In the genomic region with DNA sequence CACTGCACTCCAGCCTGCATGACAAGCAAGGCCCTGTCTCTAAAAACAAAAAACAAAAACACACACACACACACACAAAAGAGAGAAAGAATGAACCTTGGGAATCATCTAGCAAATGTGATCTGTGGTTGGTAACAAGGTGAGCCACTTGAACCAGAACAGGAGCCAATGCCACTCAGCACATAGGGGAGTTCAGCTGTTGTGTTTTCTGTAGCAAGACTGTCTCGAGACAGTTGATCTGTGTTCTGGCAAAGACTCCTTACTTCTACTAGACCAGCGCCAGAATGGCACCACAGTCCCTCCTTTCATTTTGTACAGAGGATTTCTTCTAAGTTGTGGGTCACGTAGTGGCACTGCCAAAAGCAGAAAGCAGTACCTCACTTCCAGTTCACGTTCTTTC, we compare ENCODE assay signal across 2 cellular contexts.
TF ChIP-seq lines count a peak whose summit lies in the region.

No MANE protein-coding gene starts in this region.

TF ChIP-seq in HCT116, 20 proteins besides CTCF, POLR2A, EP300 and RAD21:
- TF ChIP-seq EZH2phosphoT487 (IDR thresholded peaks at IDR 0.05; ENCODE audit: borderline replicate concordance): no peak
- TF ChIP-seq JUND (IDR thresholded peaks at IDR 0.05): no peak
- TF ChIP-seq, protein P1, sequence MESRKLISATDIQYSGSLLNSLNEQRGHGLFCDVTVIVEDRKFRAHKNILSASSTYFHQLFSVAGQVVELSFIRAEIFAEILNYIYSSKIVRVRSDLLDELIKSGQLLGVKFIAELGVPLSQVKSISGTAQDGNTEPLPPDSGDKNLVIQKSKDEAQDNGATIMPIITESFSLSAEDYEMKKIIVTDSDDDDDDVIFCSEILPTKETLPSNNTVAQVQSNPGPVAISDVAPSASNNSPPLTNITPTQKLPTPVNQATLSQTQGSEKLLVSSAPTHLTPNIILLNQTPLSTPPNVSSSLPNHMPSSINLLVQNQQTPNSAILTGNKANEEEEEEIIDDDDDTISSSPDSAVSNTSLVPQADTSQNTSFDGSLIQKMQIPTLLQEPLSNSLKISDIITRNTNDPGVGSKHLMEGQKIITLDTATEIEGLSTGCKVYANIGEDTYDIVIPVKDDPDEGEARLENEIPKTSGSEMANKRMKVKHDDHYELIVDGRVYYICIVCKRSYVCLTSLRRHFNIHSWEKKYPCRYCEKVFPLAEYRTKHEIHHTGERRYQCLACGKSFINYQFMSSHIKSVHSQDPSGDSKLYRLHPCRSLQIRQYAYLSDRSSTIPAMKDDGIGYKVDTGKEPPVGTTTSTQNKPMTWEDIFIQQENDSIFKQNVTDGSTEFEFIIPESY (IDR thresholded peaks at IDR 0.05; ENCODE audit: extremely low read depth, insufficient replicate concordance, low read length): no peak
- no peak for TF ChIP-seq SRF (IDR thresholded peaks at IDR 0.05; ENCODE audit: low read depth)
- TF ChIP-seq CEBPB (IDR thresholded peaks at IDR 0.05; ENCODE audit: low read depth): no peak
- no peak for TF ChIP-seq ATF3 (IDR thresholded peaks at IDR 0.05)
- TF ChIP-seq, protein P2, sequence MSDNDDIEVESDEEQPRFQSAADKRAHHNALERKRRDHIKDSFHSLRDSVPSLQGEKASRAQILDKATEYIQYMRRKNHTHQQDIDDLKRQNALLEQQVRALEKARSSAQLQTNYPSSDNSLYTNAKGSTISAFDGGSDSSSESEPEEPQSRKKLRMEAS (IDR thresholded peaks at IDR 0.05): no peak
- TF ChIP-seq SP1 (IDR thresholded peaks at IDR 0.05; ENCODE audit: low read depth): no peak
- no peak for TF ChIP-seq EZH2 (IDR thresholded peaks at IDR 0.05)
- no peak for TF ChIP-seq TCF7L2 (IDR thresholded peaks at IDR 0.05; ENCODE audit: borderline replicate concordance, extremely low read depth, insufficient read depth, insufficient read length)
- no peak for TF ChIP-seq EGR1 (IDR thresholded peaks at IDR 0.05; ENCODE audit: low read depth)
- TF ChIP-seq FOSL1 (IDR thresholded peaks at IDR 0.05; ENCODE audit: low read depth): no peak
- TF ChIP-seq YY1 (IDR thresholded peaks at IDR 0.05; ENCODE audit: extremely low read depth, insufficient replicate concordance, low read depth, low read length): no peak
- no peak for TF ChIP-seq SIN3A (IDR thresholded peaks at IDR 0.05; ENCODE audit: low read depth)
- no peak for TF ChIP-seq ZFX (IDR thresholded peaks at IDR 0.05)
- TF ChIP-seq POLR2AphosphoS5 (IDR thresholded peaks at IDR 0.05; ENCODE audit: low read depth, low read length): no peak
- no peak for TF ChIP-seq CBX3 (IDR thresholded peaks at IDR 0.05; ENCODE audit: low read depth)
- TF ChIP-seq, protein P3, sequence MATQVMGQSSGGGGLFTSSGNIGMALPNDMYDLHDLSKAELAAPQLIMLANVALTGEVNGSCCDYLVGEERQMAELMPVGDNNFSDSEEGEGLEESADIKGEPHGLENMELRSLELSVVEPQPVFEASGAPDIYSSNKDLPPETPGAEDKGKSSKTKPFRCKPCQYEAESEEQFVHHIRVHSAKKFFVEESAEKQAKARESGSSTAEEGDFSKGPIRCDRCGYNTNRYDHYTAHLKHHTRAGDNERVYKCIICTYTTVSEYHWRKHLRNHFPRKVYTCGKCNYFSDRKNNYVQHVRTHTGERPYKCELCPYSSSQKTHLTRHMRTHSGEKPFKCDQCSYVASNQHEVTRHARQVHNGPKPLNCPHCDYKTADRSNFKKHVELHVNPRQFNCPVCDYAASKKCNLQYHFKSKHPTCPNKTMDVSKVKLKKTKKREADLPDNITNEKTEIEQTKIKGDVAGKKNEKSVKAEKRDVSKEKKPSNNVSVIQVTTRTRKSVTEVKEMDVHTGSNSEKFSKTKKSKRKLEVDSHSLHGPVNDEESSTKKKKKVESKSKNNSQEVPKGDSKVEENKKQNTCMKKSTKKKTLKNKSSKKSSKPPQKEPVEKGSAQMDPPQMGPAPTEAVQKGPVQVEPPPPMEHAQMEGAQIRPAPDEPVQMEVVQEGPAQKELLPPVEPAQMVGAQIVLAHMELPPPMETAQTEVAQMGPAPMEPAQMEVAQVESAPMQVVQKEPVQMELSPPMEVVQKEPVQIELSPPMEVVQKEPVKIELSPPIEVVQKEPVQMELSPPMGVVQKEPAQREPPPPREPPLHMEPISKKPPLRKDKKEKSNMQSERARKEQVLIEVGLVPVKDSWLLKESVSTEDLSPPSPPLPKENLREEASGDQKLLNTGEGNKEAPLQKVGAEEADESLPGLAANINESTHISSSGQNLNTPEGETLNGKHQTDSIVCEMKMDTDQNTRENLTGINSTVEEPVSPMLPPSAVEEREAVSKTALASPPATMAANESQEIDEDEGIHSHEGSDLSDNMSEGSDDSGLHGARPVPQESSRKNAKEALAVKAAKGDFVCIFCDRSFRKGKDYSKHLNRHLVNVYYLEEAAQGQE (IDR thresholded peaks at IDR 0.05; ENCODE audit: low read depth): no peak

TF ChIP-seq in K562, 482 proteins besides CTCF, POLR2A, EP300 and RAD21:
- no peak for TF ChIP-seq MXD1 (CRISPR knock-in tag; IDR thresholded peaks at IDR 0.05; ENCODE audit: borderline replicate concordance, poor library complexity, severe bottlenecking)
- no peak for TF ChIP-seq ATF1 (CRISPR knock-in tag; IDR thresholded peaks at IDR 0.05)
- no peak for TF ChIP-seq ATF1 (tag; IDR thresholded peaks at IDR 0.05)
- TF ChIP-seq PTBP1 (IDR thresholded peaks at IDR 0.05; ENCODE audit: low read depth, low read length): no peak
- TF ChIP-seq CBX3 (IDR thresholded peaks at IDR 0.05; ENCODE audit: borderline replicate concordance in 1 of 2, low read length in 2 of 2): no peak
- no peak for TF ChIP-seq SAFB (IDR thresholded peaks at IDR 0.05; ENCODE audit: borderline replicate concordance, low read depth, low read length)
- TF ChIP-seq SLC30A9 (CRISPR knock-in tag; IDR thresholded peaks at IDR 0.05): no peak
- no peak for TF ChIP-seq ZNF239 (CRISPR knock-in tag; IDR thresholded peaks at IDR 0.05)
- TF ChIP-seq, protein P4, sequence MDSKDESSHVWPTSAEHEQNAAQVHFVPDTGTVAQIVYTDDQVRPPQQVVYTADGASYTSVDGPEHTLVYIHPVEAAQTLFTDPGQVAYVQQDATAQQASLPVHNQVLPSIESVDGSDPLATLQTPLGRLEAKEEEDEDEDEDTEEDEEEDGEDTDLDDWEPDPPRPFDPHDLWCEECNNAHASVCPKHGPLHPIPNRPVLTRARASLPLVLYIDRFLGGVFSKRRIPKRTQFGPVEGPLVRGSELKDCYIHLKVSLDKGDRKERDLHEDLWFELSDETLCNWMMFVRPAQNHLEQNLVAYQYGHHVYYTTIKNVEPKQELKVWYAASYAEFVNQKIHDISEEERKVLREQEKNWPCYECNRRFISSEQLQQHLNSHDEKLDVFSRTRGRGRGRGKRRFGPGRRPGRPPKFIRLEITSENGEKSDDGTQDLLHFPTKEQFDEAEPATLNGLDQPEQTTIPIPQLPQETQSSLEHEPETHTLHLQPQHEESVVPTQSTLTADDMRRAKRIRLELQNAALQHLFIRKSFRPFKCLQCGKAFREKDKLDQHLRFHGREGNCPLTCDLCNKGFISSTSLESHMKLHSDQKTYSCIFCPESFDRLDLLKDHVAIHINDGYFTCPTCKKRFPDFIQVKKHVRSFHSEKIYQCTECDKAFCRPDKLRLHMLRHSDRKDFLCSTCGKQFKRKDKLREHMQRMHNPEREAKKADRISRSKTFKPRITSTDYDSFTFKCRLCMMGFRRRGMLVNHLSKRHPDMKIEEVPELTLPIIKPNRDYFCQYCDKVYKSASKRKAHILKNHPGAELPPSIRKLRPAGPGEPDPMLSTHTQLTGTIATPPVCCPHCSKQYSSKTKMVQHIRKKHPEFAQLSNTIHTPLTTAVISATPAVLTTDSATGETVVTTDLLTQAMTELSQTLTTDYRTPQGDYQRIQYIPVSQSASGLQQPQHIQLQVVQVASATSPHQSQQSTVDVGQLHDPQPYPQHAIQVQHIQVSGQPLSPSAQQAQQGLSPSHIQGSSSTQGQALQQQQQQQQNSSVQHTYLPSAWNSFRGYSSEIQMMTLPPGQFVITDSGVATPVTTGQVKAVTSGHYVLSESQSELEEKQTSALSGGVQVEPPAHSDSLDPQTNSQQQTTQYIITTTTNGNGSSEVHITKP (IDR thresholded peaks at IDR 0.05; ENCODE audit: partially characterized antibody): no peak
- TF ChIP-seq MCM3 (IDR thresholded peaks at IDR 0.05): no peak
- TF ChIP-seq, protein P5, sequence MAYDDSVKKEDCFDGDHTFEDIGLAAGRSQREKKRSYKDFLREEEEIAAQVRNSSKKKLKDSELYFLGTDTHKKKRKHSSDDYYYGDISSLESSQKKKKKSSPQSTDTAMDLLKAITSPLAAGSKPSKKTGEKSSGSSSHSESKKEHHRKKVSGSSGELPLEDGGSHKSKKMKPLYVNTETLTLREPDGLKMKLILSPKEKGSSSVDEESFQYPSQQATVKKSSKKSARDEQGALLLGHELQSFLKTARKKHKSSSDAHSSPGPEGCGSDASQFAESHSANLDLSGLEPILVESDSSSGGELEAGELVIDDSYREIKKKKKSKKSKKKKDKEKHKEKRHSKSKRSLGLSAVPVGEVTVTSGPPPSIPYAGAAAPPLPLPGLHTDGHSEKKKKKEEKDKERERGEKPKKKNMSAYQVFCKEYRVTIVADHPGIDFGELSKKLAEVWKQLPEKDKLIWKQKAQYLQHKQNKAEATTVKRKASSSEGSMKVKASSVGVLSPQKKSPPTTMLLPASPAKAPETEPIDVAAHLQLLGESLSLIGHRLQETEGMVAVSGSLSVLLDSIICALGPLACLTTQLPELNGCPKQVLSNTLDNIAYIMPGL (CRISPR knock-in tag; IDR thresholded peaks at IDR 0.05): no peak
- TF ChIP-seq PURB (CRISPR knock-in tag; IDR thresholded peaks at IDR 0.05; ENCODE audit: low read depth): no peak
- TF ChIP-seq ZNF407 (IDR thresholded peaks at IDR 0.05; ENCODE audit: low read depth): no peak
- no peak for TF ChIP-seq ZNF253 (CRISPR knock-in tag; conservative IDR thresholded peaks at IDR 0.05)
- TF ChIP-seq ARID2 (IDR thresholded peaks at IDR 0.05): no peak
- TF ChIP-seq TCF7L2 (IDR thresholded peaks at IDR 0.05; ENCODE audit: low read depth, low read length): no peak
- TF ChIP-seq ARHGAP35 (IDR thresholded peaks at IDR 0.05; ENCODE audit: partially characterized antibody): no peak
- TF ChIP-seq MAZ (CRISPR knock-in tag; conservative IDR thresholded peaks at IDR 0.05 in 1 of 2, IDR thresholded peaks at IDR 0.05 in 1 of 2): no peak
- TF ChIP-seq TGIF2 (CRISPR knock-in tag; IDR thresholded peaks at IDR 0.05): no peak
